In the genomic region with DNA sequence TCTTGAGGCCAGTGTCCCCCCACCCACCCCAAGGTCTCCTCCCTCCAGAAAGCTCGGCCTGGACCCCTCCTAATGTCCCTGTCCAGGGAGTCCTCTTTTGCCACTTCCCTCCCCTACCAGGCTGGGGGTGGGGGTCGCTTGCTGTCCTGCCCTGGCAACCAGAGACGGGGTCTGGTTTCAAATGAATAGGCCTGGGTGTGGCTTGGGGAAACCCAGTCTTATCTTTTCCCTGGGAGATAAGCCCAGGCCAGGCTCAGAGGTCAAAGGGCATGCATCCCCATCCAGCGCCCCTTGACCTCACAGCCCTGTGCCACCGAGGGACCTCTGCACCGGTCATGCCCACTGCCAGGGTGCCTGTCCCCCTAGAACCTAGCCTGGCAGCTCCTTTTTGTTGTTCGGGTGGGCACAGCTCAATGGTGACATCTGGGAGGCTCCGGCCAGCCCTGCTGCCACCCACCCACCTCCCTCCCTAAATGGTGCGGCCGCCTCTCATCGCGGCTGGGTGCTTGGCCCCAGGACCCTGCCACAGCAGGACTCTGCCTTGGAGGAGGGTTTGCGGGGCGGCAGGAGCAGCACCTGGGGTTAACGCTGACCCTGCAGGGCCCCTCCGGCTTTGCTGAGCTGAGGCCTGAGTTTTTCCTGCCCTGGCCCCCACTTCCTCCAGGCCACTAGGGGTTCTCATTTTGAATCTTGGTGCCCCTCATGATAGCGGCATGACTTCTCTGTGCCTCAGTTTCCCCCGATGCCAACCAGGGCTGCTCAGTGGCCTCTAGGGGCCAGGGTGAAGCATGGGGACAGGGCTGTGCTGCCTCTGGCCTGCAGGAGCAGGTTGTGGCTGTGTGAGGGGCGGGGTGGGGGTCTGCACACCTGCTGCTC, we compare ENCODE assay signal across 16 cellular contexts. TPM values are rescaled to one million over a fixed set of nuclear protein-coding genes. Genes with fewer than 3 reads are reported as not detected.
"Had no signal": no experiment of that assay in that cellular context is flagged by ENCODE, and none has a peak within 500 bp of the region (broad histone marks: within the 10 kb centered on the region; RNA-seq: fewer than 3 reads in every experiment).

No MANE protein-coding gene starts in this region.

- H3K27ac Mint-ChIP-seq: activated CD8-positive, alpha-beta T cell treated with anti-CD3 and anti-CD28 coated beads, Interleukin-2, amount 10 ng/mL, durations not matched to agents 7 days and 5 days; activated naive CD4-positive, alpha-beta T cell treated with anti-CD3 and anti-CD28 coated beads for 36 hours; memory B cell; nephron progenitor cell; T-cell had no signal

- DNase-seq: activated CD4-positive, alpha-beta T cell treated with anti-CD3 and anti-CD28 coated beads for 48 hours; activated CD8-positive, alpha-beta memory T cell treated with anti-CD3 and anti-CD28 coated beads, Interleukin-2, amount 50 U/mL, for 48 hours; activated CD8-positive, alpha-beta T cell treated with anti-CD3 and anti-CD28 coated beads, Interleukin-2, amount 10 ng/mL, durations not matched to agents 7 days and 5 days; activated naive CD4-positive, alpha-beta T cell treated with anti-CD3 and anti-CD28 coated beads for 36 hours; central memory CD4-positive, alpha-beta T cell; cortex of kidney; stimulated activated CD4-positive, alpha-beta T cell treated with anti-CD3 and anti-CD28 coated beads, Interleukin-4, amount 100 ng/mL, for 4 hours; stimulated activated naive CD8-positive, alpha-beta T cell treated with anti-CD3 and anti-CD28 coated beads, Interleukin-15, amount 100 ng/mL, for 72 hours; T-cell; T1000 had no signal

- H3K27ac ChIP-seq: left lung, parathyroid adenoma, thoracic aorta, WERI-Rb-1 had no signal

- H3K9me3 ChIP-seq: left lung, thoracic aorta had no signal

- H3K4me3 Mint-ChIP-seq: activated CD8-positive, alpha-beta T cell treated with anti-CD3 and anti-CD28 coated beads, Interleukin-2, amount 10 ng/mL, durations not matched to agents 7 days and 5 days; activated naive CD4-positive, alpha-beta T cell treated with anti-CD3 and anti-CD28 coated beads for 36 hours; memory B cell; nephron progenitor cell; stimulated activated naive CD8-positive, alpha-beta T cell treated with anti-CD3 and anti-CD28 coated beads, Interleukin-15, amount 100 ng/mL, for 72 hours had no signal

- H3K9me3 Mint-ChIP-seq: activated naive CD4-positive, alpha-beta T cell treated with anti-CD3 and anti-CD28 coated beads for 36 hours; memory B cell; nephron progenitor cell; stimulated activated naive CD8-positive, alpha-beta T cell treated with anti-CD3 and anti-CD28 coated beads, Interleukin-15, amount 100 ng/mL, for 72 hours; T-cell had no signal

- ATAC-seq: activated CD8-positive, alpha-beta T cell treated with anti-CD3 and anti-CD28 coated beads, Interleukin-2, amount 10 ng/mL, durations not matched to agents 7 days and 5 days; left lung; stimulated activated naive CD8-positive, alpha-beta T cell treated with anti-CD3 and anti-CD28 coated beads, Interleukin-15, amount 100 ng/mL, for 72 hours; T-cell had no signal

- H3K4me3 ChIP-seq: left lung, thoracic aorta had no signal

RNA-seq across cellular contexts. Expression of a gene that starts 2.8 kb away (rescaled TPM):
- total RNA-seq: activated CD8-positive, alpha-beta T cell treated with anti-CD3 and anti-CD28 coated beads, Interleukin-2, amount 10 ng/mL, durations not matched to agents 7 days and 5 days; activated naive CD4-positive, alpha-beta T cell treated with anti-CD3 and anti-CD28 coated beads for 36 hours had no signal

RNA-seq across cellular contexts. Expression of a gene that starts 42.2 kb away (rescaled TPM):
- total RNA-seq: activated CD8-positive, alpha-beta T cell treated with anti-CD3 and anti-CD28 coated beads, Interleukin-2, amount 10 ng/mL, durations not matched to agents 7 days and 5 days; activated naive CD4-positive, alpha-beta T cell treated with anti-CD3 and anti-CD28 coated beads for 36 hours had no signal
